In genomic region chr12:121033625-121034349, GRCh38 we compare ENCODE assay signal across 8 cellular contexts. TPM values are rescaled to one million over a fixed set of nuclear protein-coding genes. Genes with fewer than 3 reads are reported as not detected.
DNase-seq lines count a peak whose midpoint lies in the region; ATAC-seq and TF ChIP-seq lines count a peak whose summit lies in the region.

No MANE protein-coding gene starts in this region.

- peaks cover 0 to 2% (median 1%) of the 10 kb centered on the region in 3 donors for H3K27me3 Mint-ChIP-seq in CD14-positive monocyte (ENCODE audit: low read depth in 3 of 3)
- H3K27me3 Mint-ChIP-seq in naive thymus-derived CD4-positive, alpha-beta T cell: no peaks in the 10 kb centered on the region

- TF ChIP-seq CTCF in CD14-positive monocyte (IDR thresholded peaks at IDR 0.05): no peak
- TF ChIP-seq CTCF in OCI-LY7 (conservative IDR thresholded peaks at IDR 0.05; ENCODE audit: low read length): no peak

- H3K79me2 ChIP-seq in OCI-LY7 (ENCODE audit: insufficient read depth, low read depth, low read length): no peaks in the 10 kb centered on the region

- peaks cover 6% of the 10 kb centered on the region for H3K4me1 ChIP-seq in OCI-LY7 (ENCODE audit: insufficient read depth, low read length, poor library complexity, severe bottlenecking)
- H3K4me1 ChIP-seq in naive thymus-derived CD4-positive, alpha-beta T cell (ENCODE audit: control insufficient read depth in 2 of 2, insufficient read depth in 2 of 2, low read length in 2 of 2): peaks cover 48 to 51% of the 10 kb centered on the region in 2 donors

- H3K36me3 Mint-ChIP-seq in CD14-positive monocyte: peaks cover 26 to 49% of the 10 kb centered on the region in 2 donors
- H3K36me3 Mint-ChIP-seq in naive thymus-derived CD4-positive, alpha-beta T cell: peaks cover 3 to 39% (median 3%) of the 10 kb centered on the region in 5 donors

- H2AFZ ChIP-seq in OCI-LY7 (ENCODE audit: low read length): 0 out of 2 replicates have a peak overlapping the region, but pooled peaks have one; percentile 34

- peak overlapping the region in 1 of 2 donors; percentile 11 for H3K4me3 Mint-ChIP-seq in CD14-positive monocyte
- H3K4me3 Mint-ChIP-seq in naive thymus-derived CD4-positive, alpha-beta T cell: peak overlapping the region in 8 of 10 donors; percentile 5 to 72 (median 28)

- POLR2A ChIA-PET in OCI-LY7 (lab: Charles Lee): interaction anchor here (0.6 kb wide), 1 partner anchor 16 kb away, joined by 3 read pairs; no protein-coding TSS in a partner anchor
- POLR2A ChIA-PET in naive thymus-derived CD4-positive, alpha-beta T cell (lab: Charles Lee): interaction anchor here (1.0 to 1.3 kb wide), 3 partner anchors 21 to 192 kb away, joined by 3 to 4 read pairs (median 3); no protein-coding TSS in a partner anchor

- no peaks in the 10 kb centered on the region for H3K9me2 ChIP-seq in OCI-LY7 (ENCODE audit: insufficient read depth, low read length)

- no TSS peak for BruUV-seq in OCI-LY7 (replicated peaks; lab: Mats Ljungman, UMichigan)

- no peaks in the 10 kb centered on the region for H4K20me1 ChIP-seq in OCI-LY7 (ENCODE audit: insufficient read depth, low read length)

- ATAC-seq in naive thymus-derived CD4-positive, alpha-beta T cell: peak; percentile 81
- ATAC-seq in HG03175 (IDR thresholded peaks at IDR 0.05; ENCODE audit: unreplicated experiment): no peak
- ATAC-seq in GM21515 (IDR thresholded peaks at IDR 0.05; ENCODE audit: unreplicated experiment): no peak
- ATAC-seq in GM19397 (IDR thresholded peaks at IDR 0.05; ENCODE audit: unreplicated experiment): no peak

- peaks cover 0 to 5% (median 0%) of the 10 kb centered on the region in 7 donors for H3K9me3 Mint-ChIP-seq in CD14-positive monocyte
- peaks cover 0 to 6% (median 0%) of the 10 kb centered on the region in 11 donors for H3K9me3 Mint-ChIP-seq in naive thymus-derived CD4-positive, alpha-beta T cell

- H3K27ac ChIP-seq in OCI-LY7 (ENCODE audit: low read depth, low read length, poor library complexity, severe bottlenecking): no peak overlapping the region
- H3K27ac ChIP-seq in naive thymus-derived CD4-positive, alpha-beta T cell (ENCODE audit: low read depth, low read length): no peak overlapping the region

- peak overlapping the region; percentile 66 to 90 (median 83) for H3K27ac Mint-ChIP-seq in CD14-positive monocyte
- H3K27ac Mint-ChIP-seq in naive thymus-derived CD4-positive, alpha-beta T cell: peak overlapping the region in 8 of 9 donors; percentile 59 to 93 (median 82)

- no peaks in the 10 kb centered on the region for H3K9me3 ChIP-seq in OCI-LY7 (ENCODE audit: low read length)
- H3K9me3 ChIP-seq in naive thymus-derived CD4-positive, alpha-beta T cell (ENCODE audit: control insufficient read depth in 2 of 3, low read length in 3 of 3): no peaks in the 10 kb centered on the region

- CTCF ChIA-PET in OCI-LY7 (lab: Charles Lee; ENCODE audit: unreplicated experiment): no interaction called here
- CTCF ChIA-PET in naive thymus-derived CD4-positive, alpha-beta T cell (lab: Charles Lee): interaction anchor here (0.6 to 1.7 kb wide), 2 partner anchors 26 to 765 kb away, joined by 5 to 9 read pairs; no protein-coding TSS in a partner anchor

- no peak overlapping the region for H3K4me2 ChIP-seq in OCI-LY7 (ENCODE audit: low read length)

- intact Hi-C loops in CD14-positive monocyte (cut with micrococcal nuclease) (no loop called here), OCI-LY7 (cut with micrococcal nuclease; ENCODE audit: unreplicated experiment) (no loop called here)
- intact Hi-C loops in naive thymus-derived CD4-positive, alpha-beta T cell (cut with micrococcal nuclease): loop anchor here (1.0 kb wide), 2 partner anchors 17 to 27 kb away; partner anchors contain the start of gene C12orf43 (in 1 of the 2)

- H3K4me3 ChIP-seq in OCI-LY7 (ENCODE audit: low read depth, low read length, poor library complexity, severe bottlenecking): no peak overlapping the region
- H3K4me3 ChIP-seq in naive thymus-derived CD4-positive, alpha-beta T cell (ENCODE audit: low read length): peak overlapping the region; percentile 26

- H3K4me1 Mint-ChIP-seq in CD14-positive monocyte: peaks cover 41% of the 10 kb centered on the region
- peaks cover 29 to 52% (median 44%) of the 10 kb centered on the region in 7 donors for H3K4me1 Mint-ChIP-seq in naive thymus-derived CD4-positive, alpha-beta T cell

- peak; percentile 69 for DNase-seq in CD14-positive monocyte (ENCODE audit: low spot score)
- no peak for DNase-seq in OCI-LY7 (ENCODE audit: low spot score)
- peak; percentile 43 for DNase-seq in activated T-helper 9 cell treated with anti-CD3 and anti-CD28 coated beads, Interleukin-2, amount 50 U/mL, for 16 hours (ENCODE audit: low read depth)
- peak in 3 of 9 donors; percentile 13 to 43 (median 16) for DNase-seq in naive thymus-derived CD4-positive, alpha-beta T cell
- no peak for DNase-seq in KG1 (lab: John Stamatoyannopoulos, UW)

- H3K27me3 ChIP-seq in naive thymus-derived CD4-positive, alpha-beta T cell (ENCODE audit: control insufficient read depth in 2 of 2, insufficient read depth in 2 of 2, low read length in 2 of 2): no peaks in the 10 kb centered on the region

- no peaks in the 10 kb centered on the region for H3K36me3 ChIP-seq in OCI-LY7 (ENCODE audit: insufficient read depth, low read length)
- no peaks in the 10 kb centered on the region for H3K36me3 ChIP-seq in naive thymus-derived CD4-positive, alpha-beta T cell (ENCODE audit: control insufficient read depth in 2 of 3, insufficient read depth in 3 of 3, low read length in 3 of 3)

RNA-seq across cellular contexts. Expression of gene OASL, which starts 5.3 kb away (rescaled TPM):
- polyA plus RNA-seq in CD14-positive monocyte: 10 to 100 TPM; 13.4 to 14.9 TPM
- total RNA-seq in OCI-LY7 (2014; rRNA removed; shearing (Covaris generic)): 0.09 TPM in 1 of 2 replicates, not detected in the other
- total RNA-seq in OCI-LY7 (2022): 0.25 TPM in 1 of 2 replicates, not detected in the other
- 10 to 100 TPM in 2 of 5 experiments, 1 to 10 TPM in 3; 2.7 to 19.4 (median 4.3) TPM for total RNA-seq in naive thymus-derived CD4-positive, alpha-beta T cell
- polyA plus RNA-seq in naive thymus-derived CD4-positive, alpha-beta T cell: 1 to 10 TPM; 1.2 to 2.8 TPM

RNA-seq across cellular contexts. Expression of gene C12orf43, which starts 17.5 kb away (rescaled TPM):
- 10 to 100 TPM in 1 of 2 donors, 1 to 10 TPM in 1; 9.6 to 10.9 TPM for polyA plus RNA-seq in CD14-positive monocyte
- 24.7 and 30.0 TPM in 2 replicates for total RNA-seq in OCI-LY7 (2014; rRNA removed; shearing (Covaris generic))
- 18.0 and 21.4 TPM in 2 replicates for total RNA-seq in OCI-LY7 (2022)
- 10 to 100 TPM; 11.8 to 24.2 (median 17.5) TPM for total RNA-seq in naive thymus-derived CD4-positive, alpha-beta T cell
- polyA plus RNA-seq in naive thymus-derived CD4-positive, alpha-beta T cell: 10 to 100 TPM; 18.8 to 22.2 TPM

RNA-seq across cellular contexts. Expression of gene HNF1A, which starts 55.4 kb away (rescaled TPM):
- polyA plus RNA-seq in CD14-positive monocyte: not detected
- not detected in 2 replicates for total RNA-seq in OCI-LY7 (2014; rRNA removed; shearing (Covaris generic))
- not detected in 2 replicates for total RNA-seq in OCI-LY7 (2022)
- total RNA-seq in naive thymus-derived CD4-positive, alpha-beta T cell: not detected
- polyA plus RNA-seq in naive thymus-derived CD4-positive, alpha-beta T cell: not detected

Comparison
In these comparisons a context has a peak if more than half of its experiments do, and no peak if none do; other contexts are left out.
1. DNase-seq: peak in CD14-positive monocyte (single experiment) and activated T-helper 9 cell treated with anti-CD3 and anti-CD28 coated beads, Interleukin-2, amount 50 U/mL, for 16 hours (single experiment); none in OCI-LY7 (single experiment) and KG1 (single experiment).
2. intact Hi-C loops: an anchor here in naive thymus-derived CD4-positive, alpha-beta T cell (1.0 kb wide); none called in CD14-positive monocyte and OCI-LY7.